Comparison of ENCODE assay signal across 9 cellular contexts in genomic region chr6:150409576-150410066, GRCh38. TPM values are rescaled to one million over a fixed set of nuclear protein-coding genes. Genes with fewer than 3 reads are reported as not detected.
DNase-seq lines count a peak whose midpoint lies in the region; ATAC-seq and TF ChIP-seq lines count a peak whose summit lies in the region.
"Had no signal": no experiment of that assay in that cellular context is flagged by ENCODE, and none has a peak within 500 bp of the region (broad histone marks: within the 10 kb centered on the region; RNA-seq: fewer than 3 reads in every experiment).

No MANE protein-coding gene starts in this region.

- DNase-seq in GM12865 (ENCODE audit: low read depth) (peak; percentile 6), NCI-H2171 (lab: John Stamatoyannopoulos, UW) (peak; percentile 22), dermis blood vessel endothelial cell (peak; percentile 38), osteoblast (ENCODE audit: insufficient read length, low spot score, missing footprints) (no peak)
- DNase-seq in activated CD8-positive, alpha-beta memory T cell treated with anti-CD3 and anti-CD28 coated beads, Interleukin-2, amount 50 U/mL, for 4 hours: no peak
- DNase-seq in NK-92 treated with Interleukin-12 subunit alpha and Interleukin-12 subunit beta, amount 100 ng/mL, for 24 hours (lab: John Stamatoyannopoulos, UW): no peak
- no peak for DNase-seq in activated CD4-positive, CD25-positive, alpha-beta regulatory T cell (lab: John Stamatoyannopoulos, UW)

- H2AFZ ChIP-seq in osteoblast (ENCODE audit: low read length): peak overlapping the region; percentile 20

- ATAC-seq in HG03045 (IDR thresholded peaks at IDR 0.05; ENCODE audit: unreplicated experiment): no peak

- no peaks in the 10 kb centered on the region for H4K20me1 ChIP-seq in osteoblast (ENCODE audit: insufficient read depth, low read length)

- no peak overlapping the region for H3K4me2 ChIP-seq in osteoblast (ENCODE audit: insufficient read depth, low read length)

- H3K27ac ChIP-seq in osteoblast (ENCODE audit: low read depth, low read length): no peak overlapping the region
- H3K27ac ChIP-seq: dorsolateral prefrontal cortex had no signal

- H3K27me3 ChIP-seq in osteoblast (ENCODE audit: insufficient read depth, low read length): no peaks in the 10 kb centered on the region

- H3K79me2 ChIP-seq in osteoblast (ENCODE audit: insufficient read depth, low read length): no peaks in the 10 kb centered on the region

- no peak overlapping the region for H3K4me3 ChIP-seq in GM12865 (ENCODE audit: low read depth, low read length)
- H3K4me3 ChIP-seq in osteoblast (ENCODE audit: insufficient read depth, low read length): no peak overlapping the region
- H3K4me3 ChIP-seq: dorsolateral prefrontal cortex had no signal

- H3K4me1 ChIP-seq in osteoblast (ENCODE audit: insufficient read depth, low read length): peaks cover 42% of the 10 kb centered on the region

- TF ChIP-seq CTCF in GM12865 (IDR thresholded peaks at IDR 0.05; ENCODE audit: insufficient read depth, low read depth, low read length, missing control alignments): no peak
- TF ChIP-seq CTCF in osteoblast (IDR thresholded peaks at IDR 0.05; ENCODE audit: extremely low read depth, low read depth, low read length): no peak

- H3K36me3 ChIP-seq in osteoblast (ENCODE audit: insufficient read depth, low read length): no peaks in the 10 kb centered on the region

- no peaks in the 10 kb centered on the region for H3K9me3 ChIP-seq in osteoblast (ENCODE audit: low read depth, low read length)

RNA-seq across cellular contexts. Expression of gene IYD, which starts 40.8 kb away (rescaled TPM):
- total RNA-seq in dermis blood vessel endothelial cell (under 0.01 TPM in 1 of 2 replicates, not detected in the other), osteoblast (not detected in 2 replicates)

Comparison
In these comparisons a context has a peak if more than half of its experiments do, and no peak if none do; other contexts are left out.
1. DNase-seq: peak in GM12865 (single experiment), NCI-H2171 (single experiment) and dermis blood vessel endothelial cell (single experiment); none in osteoblast (single experiment), activated CD8-positive, alpha-beta memory T cell treated with anti-CD3 and anti-CD28 coated beads, Interleukin-2, amount 50 U/mL, for 4 hours (single experiment), NK-92 treated with Interleukin-12 subunit alpha and Interleukin-12 subunit beta, amount 100 ng/mL, for 24 hours (single experiment) and activated CD4-positive, CD25-positive, alpha-beta regulatory T cell (0 of 4).